Comparison of ENCODE assay signal across 18 cellular contexts in genomic region chr3:136958931-136959330, GRCh38. TPM values are rescaled to one million over a fixed set of nuclear protein-coding genes. Genes with fewer than 3 reads are reported as not detected.
A peak's percentile ranks its signal among the peaks of the same experiment; 100 is the strongest.
DNase-seq lines count a peak whose midpoint lies in the region; ATAC-seq and TF ChIP-seq lines count a peak whose summit lies in the region.
"Had no signal": no experiment of that assay in that cellular context is flagged by ENCODE, and none has a peak within 500 bp of the region (broad histone marks: within the 10 kb centered on the region; RNA-seq: fewer than 3 reads in every experiment).

No MANE protein-coding gene starts in this region.

- H3K4me1 ChIP-seq in vagina: peaks cover 40% of the 10 kb centered on the region

- no peaks in the 10 kb centered on the region for H3K36me3 Mint-ChIP-seq in activated T-cell treated with anti-CD3 and anti-CD28 coated beads, Interleukin-2, amount 50 U/mL, for 72 hours (ENCODE audit: insufficient read depth in 2 of 2)

- H3K9me3 ChIP-seq in vagina: no peaks in the 10 kb centered on the region
- H3K9me3 ChIP-seq: Caco-2 had no signal

- no peaks in the 10 kb centered on the region for H3K36me3 ChIP-seq in vagina

- TF ChIP-seq CTCF in epithelial cell of esophagus (IDR thresholded peaks at IDR 0.05; ENCODE audit: insufficient read depth, low read depth, low read length, missing control alignments) (no peak), vagina (IDR thresholded peaks at IDR 0.05) (no peak), GM20000 (IDR thresholded peaks at IDR 0.05; ENCODE audit: extremely low read depth, missing control alignments) (no peak)

- no peak overlapping the region for H3K4me3 Mint-ChIP-seq in activated T-cell treated with anti-CD3 and anti-CD28 coated beads, Interleukin-2, amount 50 U/mL, for 72 hours
- H3K4me3 Mint-ChIP-seq: GM23338 had no signal

- H3K4me1 Mint-ChIP-seq in activated T-cell treated with anti-CD3 and anti-CD28 coated beads, Interleukin-2, amount 50 U/mL, for 72 hours (ENCODE audit: low read depth): peaks cover 9% of the 10 kb centered on the region

- peak overlapping the region; percentile 81 for H3K4me3 ChIP-seq in epithelial cell of esophagus (ENCODE audit: low read length)
- peak overlapping the region in 1 of 2 donors; percentile 40 for H3K4me3 ChIP-seq in vagina
- H3K4me3 ChIP-seq: GM23338 had no signal

- no peaks in the 10 kb centered on the region for H3K9me3 Mint-ChIP-seq in activated T-cell treated with anti-CD3 and anti-CD28 coated beads, Interleukin-2, amount 50 U/mL, for 72 hours

- intact Hi-C loops in left colon (cut with DNase I, micrococcal nuclease) (no loop called here), vagina (cut with DNase I) (no loop called here)

- H3K27me3 ChIP-seq in vagina: no peaks in the 10 kb centered on the region

- TF ChIP-seq POLR2A in vagina (IDR thresholded peaks at IDR 0.05): no peak

- H3K27ac Mint-ChIP-seq in activated T-cell treated with anti-CD3 and anti-CD28 coated beads, Interleukin-2, amount 50 U/mL, for 72 hours: peak overlapping the region; percentile 77
- H3K27ac Mint-ChIP-seq: GM23338 had no signal

- DNase-seq in activated T-cell treated with anti-CD3 and anti-CD28 coated beads, Interleukin-2, amount 50 U/mL, for 72 hours: no peak
- DNase-seq in activated T-cell treated with anti-CD3 and anti-CD28 coated beads for 4 hours: no peak
- peak; percentile 12 for DNase-seq in epithelial cell of esophagus (ENCODE audit: low read depth)
- DNase-seq in left colon: no peak
- no peak for DNase-seq in vagina (ENCODE audit: extremely low spot score in 2 of 2)
- DNase-seq in GM20000 (ENCODE audit: low spot score): no peak
- no peak for DNase-seq in NCI-H748 treated with DMSO at 0.1 percent for 48 hours (lab: John Stamatoyannopoulos, UW)
- DNase-seq: 8988T, Caco-2, DMS53, MM.1S, NCI-H1105, NCI-H187, NCI-H69 had no signal

- H3K27me3 Mint-ChIP-seq in activated T-cell treated with anti-CD3 and anti-CD28 coated beads, Interleukin-2, amount 50 U/mL, for 72 hours (ENCODE audit: low read depth): no peaks in the 10 kb centered on the region

- H3K27ac ChIP-seq in vagina: peak overlapping the region; percentile 71
- H3K27ac ChIP-seq: C4-2B, KMS-11 had no signal

- no peak for ATAC-seq in activated T-cell treated with anti-CD3 and anti-CD28 coated beads, Interleukin-2, amount 50 U/mL, for 72 hours (replicated peaks in 1 of 2)
- peak; percentile 38 for ATAC-seq in left colon
- ATAC-seq in GM19397 (IDR thresholded peaks at IDR 0.05; ENCODE audit: unreplicated experiment): no peak
- ATAC-seq: GM23338 had no signal

RNA-seq across cellular contexts. Expression of gene IL20RB, which starts 1.1 kb away (rescaled TPM):
- 1 to 10 TPM; 1.7 to 2.0 TPM for total RNA-seq in activated T-cell treated with anti-CD3 and anti-CD28 coated beads, Interleukin-2, amount 50 U/mL, for 72 hours
- total RNA-seq in left colon (1 to 10 TPM in 1 of 2 donors, under 1 TPM in 1; 0.89 to 1.3 TPM), vagina (67.3 TPM)

Comparison
In these comparisons a context has a peak if more than half of its experiments do, and no peak if none do; other contexts are left out.
1. RNA of gene IL20RB, which starts 1.1 kb away (total RNA-seq): 67.3 TPM in vagina (single experiment); 1.7 to 2.0 TPM in activated T-cell treated with anti-CD3 and anti-CD28 coated beads, Interleukin-2, amount 50 U/mL, for 72 hours and 0.89 to 1.3 TPM in left colon; every median in the first group is over 10 times any median in the second.